1 cellular context compared by ENCODE assay signal in the genomic region with DNA sequence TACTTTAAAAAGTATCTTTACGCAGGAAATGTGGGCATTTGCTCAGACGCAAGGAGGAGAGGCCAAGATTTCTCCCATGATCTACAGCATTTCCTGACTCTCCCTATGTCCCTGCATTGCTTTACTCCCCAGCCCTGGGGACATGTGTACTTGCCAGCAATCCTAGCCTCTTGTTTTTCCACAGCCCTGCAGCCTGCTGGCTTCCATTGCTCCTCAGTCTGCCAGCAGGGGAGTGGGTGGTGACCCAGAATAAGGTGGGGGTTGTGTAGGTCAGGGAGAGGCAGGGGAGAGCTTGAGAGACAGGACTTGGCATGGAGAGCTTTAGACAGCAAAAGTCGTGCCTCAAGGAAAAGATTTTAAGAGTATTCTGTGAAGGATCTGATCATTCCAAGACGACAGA.
TF ChIP-seq lines count a peak whose summit lies in the region.

No MANE protein-coding gene starts in this region.

TF ChIP-seq in WTC11, 78 proteins besides CTCF, POLR2A, EP300 and RAD21 (continued from another document):
- TF ChIP-seq, protein P1, sequence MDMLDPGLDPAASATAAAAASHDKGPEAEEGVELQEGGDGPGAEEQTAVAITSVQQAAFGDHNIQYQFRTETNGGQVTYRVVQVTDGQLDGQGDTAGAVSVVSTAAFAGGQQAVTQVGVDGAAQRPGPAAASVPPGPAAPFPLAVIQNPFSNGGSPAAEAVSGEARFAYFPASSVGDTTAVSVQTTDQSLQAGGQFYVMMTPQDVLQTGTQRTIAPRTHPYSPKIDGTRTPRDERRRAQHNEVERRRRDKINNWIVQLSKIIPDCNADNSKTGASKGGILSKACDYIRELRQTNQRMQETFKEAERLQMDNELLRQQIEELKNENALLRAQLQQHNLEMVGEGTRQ (CRISPR knock-in tag; IDR thresholded peaks at IDR 0.05), result no peak
- TF ChIP-seq AR (CRISPR knock-in tag; IDR thresholded peaks at IDR 0.05) (no peak), E2F5 (CRISPR knock-in tag; IDR thresholded peaks at IDR 0.05) (no peak), ZNF138 (CRISPR knock-in tag; conservative IDR thresholded peaks at IDR 0.05) (no peak), KAT7 (CRISPR knock-in tag; IDR thresholded peaks at IDR 0.05; ENCODE audit: borderline replicate concordance) (no peak), JAZF1 (CRISPR knock-in tag; IDR thresholded peaks at IDR 0.05) (no peak), NR1H2 (CRISPR knock-in tag; IDR thresholded peaks at IDR 0.05) (no peak), ZNF121 (CRISPR knock-in tag; IDR thresholded peaks at IDR 0.05) (no peak), ATF1 (CRISPR knock-in tag; IDR thresholded peaks at IDR 0.05) (no peak), NR2C2 (CRISPR knock-in tag; IDR thresholded peaks at IDR 0.05) (no peak), CDX4 (CRISPR knock-in tag; IDR thresholded peaks at IDR 0.05; ENCODE audit: borderline replicate concordance) (no peak), ZNF317 (CRISPR knock-in tag; IDR thresholded peaks at IDR 0.05; ENCODE audit: borderline replicate concordance, low read depth) (no peak)
- TF ChIP-seq, protein P2, sequence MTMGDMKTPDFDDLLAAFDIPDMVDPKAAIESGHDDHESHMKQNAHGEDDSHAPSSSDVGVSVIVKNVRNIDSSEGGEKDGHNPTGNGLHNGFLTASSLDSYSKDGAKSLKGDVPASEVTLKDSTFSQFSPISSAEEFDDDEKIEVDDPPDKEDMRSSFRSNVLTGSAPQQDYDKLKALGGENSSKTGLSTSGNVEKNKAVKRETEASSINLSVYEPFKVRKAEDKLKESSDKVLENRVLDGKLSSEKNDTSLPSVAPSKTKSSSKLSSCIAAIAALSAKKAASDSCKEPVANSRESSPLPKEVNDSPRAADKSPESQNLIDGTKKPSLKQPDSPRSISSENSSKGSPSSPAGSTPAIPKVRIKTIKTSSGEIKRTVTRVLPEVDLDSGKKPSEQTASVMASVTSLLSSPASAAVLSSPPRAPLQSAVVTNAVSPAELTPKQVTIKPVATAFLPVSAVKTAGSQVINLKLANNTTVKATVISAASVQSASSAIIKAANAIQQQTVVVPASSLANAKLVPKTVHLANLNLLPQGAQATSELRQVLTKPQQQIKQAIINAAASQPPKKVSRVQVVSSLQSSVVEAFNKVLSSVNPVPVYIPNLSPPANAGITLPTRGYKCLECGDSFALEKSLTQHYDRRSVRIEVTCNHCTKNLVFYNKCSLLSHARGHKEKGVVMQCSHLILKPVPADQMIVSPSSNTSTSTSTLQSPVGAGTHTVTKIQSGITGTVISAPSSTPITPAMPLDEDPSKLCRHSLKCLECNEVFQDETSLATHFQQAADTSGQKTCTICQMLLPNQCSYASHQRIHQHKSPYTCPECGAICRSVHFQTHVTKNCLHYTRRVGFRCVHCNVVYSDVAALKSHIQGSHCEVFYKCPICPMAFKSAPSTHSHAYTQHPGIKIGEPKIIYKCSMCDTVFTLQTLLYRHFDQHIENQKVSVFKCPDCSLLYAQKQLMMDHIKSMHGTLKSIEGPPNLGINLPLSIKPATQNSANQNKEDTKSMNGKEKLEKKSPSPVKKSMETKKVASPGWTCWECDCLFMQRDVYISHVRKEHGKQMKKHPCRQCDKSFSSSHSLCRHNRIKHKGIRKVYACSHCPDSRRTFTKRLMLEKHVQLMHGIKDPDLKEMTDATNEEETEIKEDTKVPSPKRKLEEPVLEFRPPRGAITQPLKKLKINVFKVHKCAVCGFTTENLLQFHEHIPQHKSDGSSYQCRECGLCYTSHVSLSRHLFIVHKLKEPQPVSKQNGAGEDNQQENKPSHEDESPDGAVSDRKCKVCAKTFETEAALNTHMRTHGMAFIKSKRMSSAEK (CRISPR knock-in tag; IDR thresholded peaks at IDR 0.05; ENCODE audit: borderline replicate concordance), result no peak
- TF ChIP-seq, protein P3, sequence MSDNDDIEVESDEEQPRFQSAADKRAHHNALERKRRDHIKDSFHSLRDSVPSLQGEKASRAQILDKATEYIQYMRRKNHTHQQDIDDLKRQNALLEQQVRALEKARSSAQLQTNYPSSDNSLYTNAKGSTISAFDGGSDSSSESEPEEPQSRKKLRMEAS (CRISPR knock-in tag; IDR thresholded peaks at IDR 0.05), result no peak
